In genomic region chr6:6973721-6974120, GRCh38 we compare ENCODE assay signal across 18 cellular contexts.
A peak's percentile ranks its signal among the peaks of the same experiment; 100 is the strongest.
DNase-seq lines count a peak whose midpoint lies in the region; ATAC-seq and TF ChIP-seq lines count a peak whose summit lies in the region.
"Had no signal": no experiment of that assay in that cellular context is flagged by ENCODE, and none has a peak within 500 bp of the region (broad histone marks: within the 10 kb centered on the region; RNA-seq: fewer than 3 reads in every experiment).

No MANE protein-coding gene starts in this region.

- no peaks in the 10 kb centered on the region for H3K27me3 Mint-ChIP-seq in Caco-2 (ENCODE audit: insufficient read depth, unreplicated experiment)
- H3K27me3 Mint-ChIP-seq in activated naive CD4-positive, alpha-beta T cell treated with anti-CD3 and anti-CD28 coated beads for 36 hours (ENCODE audit: low read depth), result no peaks in the 10 kb centered on the region
- H3K27me3 Mint-ChIP-seq: CD4-positive, alpha-beta T cell had no signal

- no peak overlapping the region for H3K4me3 ChIP-seq in Caco-2 (ENCODE audit: low read depth, low read length)
- no peak overlapping the region for H3K4me3 ChIP-seq in NB4 (ENCODE audit: low read depth, low read length)
- H3K4me3 ChIP-seq: BLaER1 treated with 17β-estradiol and CSF1 and Interleukin-3, amounts not matched to agents 10 nM and 100 nM had no signal

- H3K27ac Mint-ChIP-seq in Caco-2 (ENCODE audit: unreplicated experiment), result peak overlapping the region; percentile 98
- H3K27ac Mint-ChIP-seq in activated naive CD4-positive, alpha-beta T cell treated with anti-CD3 and anti-CD28 coated beads for 36 hours, result no peak overlapping the region
- H3K27ac Mint-ChIP-seq: CD4-positive, alpha-beta T cell; CD8-positive, alpha-beta T cell had no signal

- H3K4me3 Mint-ChIP-seq in Caco-2 (ENCODE audit: unreplicated experiment), result no peak overlapping the region
- no peak overlapping the region for H3K4me3 Mint-ChIP-seq in activated naive CD4-positive, alpha-beta T cell treated with anti-CD3 and anti-CD28 coated beads for 36 hours
- H3K4me3 Mint-ChIP-seq: CD4-positive, alpha-beta T cell; CD8-positive, alpha-beta T cell had no signal

- TF ChIP-seq POLR2A in NB4 (IDR thresholded peaks at IDR 0.05; ENCODE audit: extremely low read depth, insufficient read length), result no peak

- POLR2A ChIA-PET in Caco-2 (lab: Charles Lee), result no interaction called here

- no peaks in the 10 kb centered on the region for H3K9me3 ChIP-seq in Caco-2
- H3K9me3 ChIP-seq: BE2C; BLaER1 treated with 17β-estradiol and CSF1 and Interleukin-3, amounts not matched to agents 10 nM and 100 nM had no signal

- H3K36me3 ChIP-seq in Caco-2 (ENCODE audit: control insufficient read depth, insufficient read depth, low read length), result no peaks in the 10 kb centered on the region
- H3K36me3 ChIP-seq: BE2C; BLaER1 treated with 17β-estradiol and CSF1 and Interleukin-3, amounts not matched to agents 10 nM and 100 nM had no signal

- DNase-seq in Caco-2 (no peak), NB4 (ENCODE audit: low read depth) (peak; percentile 37), HPDE6-E6E7 (ENCODE audit: extremely low spot score) (no peak)
- no peak for DNase-seq in activated naive CD4-positive, alpha-beta T cell treated with anti-CD3 and anti-CD28 coated beads for 36 hours
- DNase-seq: 8988T; ACHN; BE2C; CD4-positive, alpha-beta T cell; CD8-positive, alpha-beta T cell; DMS 273 treated with DMSO at 0.1 percent for 48 hours; DMS153; DMS53; DMS79; DND-41; EL; GDM1 had no signal

- peaks cover 40% of the 10 kb centered on the region for H3K4me1 ChIP-seq in Caco-2
- H3K4me1 ChIP-seq: BE2C had no signal

- H3K9me3 Mint-ChIP-seq in Caco-2 (ENCODE audit: unreplicated experiment), result peaks cover 10% of the 10 kb centered on the region
- H3K9me3 Mint-ChIP-seq in activated naive CD4-positive, alpha-beta T cell treated with anti-CD3 and anti-CD28 coated beads for 36 hours, result no peaks in the 10 kb centered on the region
- H3K9me3 Mint-ChIP-seq: CD4-positive, alpha-beta T cell; CD8-positive, alpha-beta T cell had no signal

- ATAC-seq in HG03342 (IDR thresholded peaks at IDR 0.05; ENCODE audit: unreplicated experiment), result no peak
- ATAC-seq: CD8-positive, alpha-beta T cell had no signal

- CTCF ChIA-PET in Caco-2 (lab: Charles Lee), result no interaction called here
- CTCF ChIA-PET in activated naive CD4-positive, alpha-beta T cell treated with anti-CD3 and anti-CD28 coated beads for 36 hours (lab: Charles Lee), result interaction anchor here (0.6 to 0.7 kb wide), 3 partner anchors 185 to 656 kb away, joined by 3 to 4 read pairs (median 3); no protein-coding TSS in a partner anchor

- intact Hi-C loops in Caco-2 (cut with micrococcal nuclease; ENCODE audit: unreplicated experiment), result no loop called here
- intact Hi-C loops in activated naive CD4-positive, alpha-beta T cell treated with anti-CD3 and anti-CD28 coated beads for 36 hours (cut with micrococcal nuclease), result no loop called here

- no peaks in the 10 kb centered on the region for H3K27me3 ChIP-seq in Caco-2 (replicated peaks; ENCODE audit: control insufficient read depth, insufficient read depth, low read length)
- H3K27me3 ChIP-seq: BE2C; BLaER1 treated with 17β-estradiol and CSF1 and Interleukin-3, amounts not matched to agents 10 nM and 100 nM had no signal

- peaks cover 48% of the 10 kb centered on the region for H3K4me1 Mint-ChIP-seq in Caco-2 (ENCODE audit: low read depth, unreplicated experiment)
- no peaks in the 10 kb centered on the region for H3K4me1 Mint-ChIP-seq in activated naive CD4-positive, alpha-beta T cell treated with anti-CD3 and anti-CD28 coated beads for 36 hours (ENCODE audit: low read depth)

- H3K36me3 Mint-ChIP-seq in Caco-2 (ENCODE audit: insufficient read depth, unreplicated experiment), result peaks cover 9% of the 10 kb centered on the region
- no peaks in the 10 kb centered on the region for H3K36me3 Mint-ChIP-seq in activated naive CD4-positive, alpha-beta T cell treated with anti-CD3 and anti-CD28 coated beads for 36 hours (ENCODE audit: low read depth)
- H3K36me3 Mint-ChIP-seq: CD8-positive, alpha-beta T cell had no signal

- TF ChIP-seq CTCF in Caco-2 (IDR thresholded peaks at IDR 0.05; ENCODE audit: insufficient read depth in 1 of 2, low read depth in 1 of 2, low read length in 1 of 2, severe bottlenecking in 1 of 2, unreplicated experiment in 1 of 2), result no peak
- TF ChIP-seq CTCF in NB4 (IDR thresholded peaks at IDR 0.05; ENCODE audit: low read depth, low read length), result no peak

- no TSS peak for BruUV-seq in Caco-2 (replicated peaks; lab: Mats Ljungman, UMichigan)
